Comparison of ENCODE assay signal across 33 cellular contexts in the genomic region with DNA sequence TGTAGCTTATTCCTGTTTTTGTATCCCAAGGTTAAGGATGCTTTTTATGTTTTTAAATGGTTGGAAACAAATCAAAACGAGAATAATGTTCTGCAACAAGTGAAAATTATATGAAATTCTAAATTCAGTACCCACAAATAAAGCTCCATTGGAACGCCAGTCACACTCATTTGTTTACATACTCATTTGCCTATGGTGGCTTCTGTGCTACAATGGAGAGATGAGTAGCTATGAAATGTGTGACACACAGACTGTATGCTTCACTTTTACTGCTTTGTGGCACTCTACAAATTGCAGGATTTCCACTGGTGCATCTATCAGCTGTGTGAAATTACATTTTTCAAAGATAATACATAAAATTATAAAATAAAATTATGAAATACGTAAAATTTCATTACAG.
"Had no signal": no experiment of that assay in that cellular context is flagged by ENCODE, and none has a peak within 500 bp of the region (broad histone marks: within the 10 kb centered on the region; RNA-seq: fewer than 3 reads in every experiment).

No MANE protein-coding gene starts in this region.

- H3K9me3 Mint-ChIP-seq: activated CD4-positive, alpha-beta T cell treated with anti-CD3 and anti-CD28 coated beads, Interleukin-2, amount 10 ng/mL, durations not matched to agents 7 days and 5 days; activated T-cell treated with anti-CD3 and anti-CD28 coated beads, Interleukin-2, amount 50 U/mL, for 72 hours; central memory CD8-positive, alpha-beta T cell; nephron progenitor cell; T-helper 1 cell treated with Interleukin-12 subunit alpha and Interleukin-12 subunit beta and Interleukin-4 antibody, amounts not matched to agents 30 μg/mL and 1 μg/mL, for 36 hours had no signal

- H3K27me3 Mint-ChIP-seq: activated CD4-positive, alpha-beta T cell treated with anti-CD3 and anti-CD28 coated beads, Interleukin-2, amount 10 ng/mL, durations not matched to agents 7 days and 5 days; central memory CD8-positive, alpha-beta T cell had no signal

- ATAC-seq: activated naive CD4-positive, alpha-beta T cell treated with anti-CD3 and anti-CD28 coated beads, Interleukin-2, amount 50 U/mL, for 72 hours; activated T-cell treated with anti-CD3 and anti-CD28 coated beads, Interleukin-2, amount 50 U/mL, for 72 hours; heart right ventricle; left lung; lower lobe of right lung; mucosa of descending colon; pancreas had no signal

- DNase-seq: activated CD4-positive, alpha-beta T cell treated with anti-CD3 and anti-CD28 coated beads, Interleukin-2, amount 10 ng/mL, durations not matched to agents 7 days and 5 days; activated CD4-positive, CD25-positive, alpha-beta regulatory T cell treated with anti-CD3 and anti-CD28 coated beads, Interleukin-2, amount 50 U/mL, for 72 hours; activated naive CD4-positive, alpha-beta T cell; activated T-cell treated with anti-CD3 and anti-CD28 coated beads for 4 hours; activated T-cell treated with anti-CD3 and anti-CD28 coated beads, Interleukin-2, amount 50 U/mL, for 72 hours; dermis blood vessel endothelial cell; effector CD4-positive, alpha-beta T cell; esophagus squamous epithelium; foreskin melanocyte; heart right ventricle; left lung; lower lobe of right lung; mucosa of descending colon; nephron progenitor cell; pancreas; stimulated activated CD4-positive, alpha-beta T cell treated with anti-CD3 and anti-CD28 coated beads, Interleukin-15, amount 100 ng/mL, for 24 hours; stimulated activated naive CD4-positive, alpha-beta T cell; T-helper 9 cell; testis; trophoblast cell; WERI-Rb-1 had no signal

- H3K27me3 ChIP-seq: esophagus squamous epithelium, heart right ventricle, left lung, pancreas, right atrium auricular region, testis had no signal

- FAIRE-seq: bronchial epithelial cell, colon, endometrium, islet of Langerhans, pancreas, TTC549, urothelium cell line had no signal

- H3K9me3 ChIP-seq: esophagus squamous epithelium, heart right ventricle, left lung, lower lobe of right lung, mucosa of descending colon, pancreas, right atrium auricular region, testis had no signal

- H3K27ac ChIP-seq: epithelial cell of prostate, esophagus squamous epithelium, heart right ventricle, left lung, pancreas, right atrium auricular region, testis, WERI-Rb-1 had no signal

- H3K36me3 ChIP-seq: pancreas, WERI-Rb-1 had no signal

- H3K27ac Mint-ChIP-seq: activated CD4-positive, alpha-beta T cell treated with anti-CD3 and anti-CD28 coated beads, Interleukin-2, amount 10 ng/mL, durations not matched to agents 7 days and 5 days; activated T-cell treated with anti-CD3 and anti-CD28 coated beads, Interleukin-2, amount 50 U/mL, for 72 hours; nephron progenitor cell had no signal

- H3K4me3 Mint-ChIP-seq: activated CD4-positive, alpha-beta T cell treated with anti-CD3 and anti-CD28 coated beads, Interleukin-2, amount 10 ng/mL, durations not matched to agents 7 days and 5 days; activated T-cell treated with anti-CD3 and anti-CD28 coated beads, Interleukin-2, amount 50 U/mL, for 72 hours; central memory CD8-positive, alpha-beta T cell; nephron progenitor cell had no signal

- H3K4me3 ChIP-seq: esophagus squamous epithelium, heart right ventricle, left lung, lower lobe of right lung, mucosa of descending colon, pancreas, right atrium auricular region, smooth muscle cell, testis had no signal
